Comparison of ENCODE assay signal across 12 cellular contexts in genomic region chr9:115369322-115369957, GRCh38.
DNase-seq lines count a peak whose midpoint lies in the region; TF ChIP-seq lines count a peak whose summit lies in the region.
"Had no signal": no experiment of that assay in that cellular context is flagged by ENCODE, and none has a peak within 500 bp of the region (broad histone marks: within the 10 kb centered on the region; RNA-seq: fewer than 3 reads in every experiment).

No MANE protein-coding gene starts in this region.

- WGBS in mesendoderm (ENCODE audit: extremely low coverage, insufficient coverage, low lambda C conversion rate), result no CpG with 5 or more reads among the region's 5 CpGs
- 55 to 71% (median 58%) methylated on average over 5 of the region's 5 CpGs for WGBS in stomach, 5 donors

- TF ChIP-seq POLR2A in stomach (IDR thresholded peaks at IDR 0.05), result no peak

- H3K18ac ChIP-seq in mesendoderm (ENCODE audit: low read length), result peak overlapping the region; percentile 80

- H4K8ac ChIP-seq in mesendoderm (ENCODE audit: low read depth, low read length), result no peak overlapping the region

- H3K27me3 ChIP-seq in mesendoderm (ENCODE audit: insufficient read depth, low read length, poor library complexity) (no peaks in the 10 kb centered on the region), stomach (no peaks in the 10 kb centered on the region)

- H3K23ac ChIP-seq in mesendoderm (ENCODE audit: low read length), result no peak overlapping the region

- H3K9me3 ChIP-seq in stomach, result no peaks in the 10 kb centered on the region

- no peak for TF ChIP-seq EP300 in stomach (IDR thresholded peaks at IDR 0.05)

- intact Hi-C loops in stomach (cut with DNase I; ENCODE audit: low total_unique reads), result no loop called here

- H3K36me3 ChIP-seq in mesendoderm (ENCODE audit: control insufficient read depth, insufficient read depth, low read length) (no peaks in the 10 kb centered on the region), stomach (no peaks in the 10 kb centered on the region)

- H4K5ac ChIP-seq in mesendoderm (ENCODE audit: low read length), result no peak overlapping the region

- no peak overlapping the region for H2BK5ac ChIP-seq in mesendoderm (ENCODE audit: low read length)

- peak overlapping the region; percentile 96 for H2BK15ac ChIP-seq in mesendoderm (replicated peaks; ENCODE audit: low read depth)

- H3K56ac ChIP-seq in mesendoderm (ENCODE audit: low read length), result no peak overlapping the region

- H3K4me1 ChIP-seq in mesendoderm (ENCODE audit: control insufficient read depth, low read depth, low read length), result peaks cover 9% of the 10 kb centered on the region
- peaks cover 0 to 22% (median 4%) of the 10 kb centered on the region in 4 donors for H3K4me1 ChIP-seq in stomach

- H2AK5ac ChIP-seq in mesendoderm (ENCODE audit: low read length), result no peak overlapping the region

- H3K79me2 ChIP-seq in mesendoderm (ENCODE audit: control insufficient read depth, insufficient read depth, low read length), result no peaks in the 10 kb centered on the region

- H3K9ac ChIP-seq in mesendoderm (ENCODE audit: low read length), result no peak overlapping the region

- H3K4ac ChIP-seq in mesendoderm (ENCODE audit: low read depth, low read length), result peak overlapping the region; percentile 79

- no peaks in the 10 kb centered on the region for H3K79me1 ChIP-seq in mesendoderm (ENCODE audit: low read length)

- DNase-seq in COR-L47 (lab: John Stamatoyannopoulos, UW) (peak; percentile 72), NCI-H226 (peak; percentile 49), cerebellum (ENCODE audit: low spot score) (peak; percentile 67), mesendoderm (no peak), DMS79 treated with DMSO at 0.1 percent for 48 hours (lab: John Stamatoyannopoulos, UW) (no peak), stomach (no peak), DMS114 treated with DMSO at 0.1 percent for 48 hours (lab: John Stamatoyannopoulos, UW; ENCODE audit: unreplicated experiment) (no peak)
- no peak for DNase-seq in activated CD8-positive, alpha-beta memory T cell treated with anti-CD3 and anti-CD28 coated beads, Interleukin-2, amount 50 U/mL, for 4 hours
- DNase-seq: Calu3, cortex of kidney, NCI-H526, T-helper 2 cell had no signal

- H3K4me2 ChIP-seq in mesendoderm (ENCODE audit: low read length), result no peak overlapping the region

- no peak for TF ChIP-seq CTCF in stomach (IDR thresholded peaks at IDR 0.05)

- H3K27ac ChIP-seq in mesendoderm (ENCODE audit: low read depth, low read length) (no peak overlapping the region), stomach (peak overlapping the region in 1 of 5 donors; percentile 60)

- H2BK120ac ChIP-seq in mesendoderm (ENCODE audit: low read depth, low read length), result no peak overlapping the region

- H3K4me3 ChIP-seq in mesendoderm (ENCODE audit: low read length) (no peak overlapping the region), stomach (no peak overlapping the region)

Comparison
In these comparisons a context has a peak if more than half of its experiments do, and no peak if none do; other contexts are left out.
1. DNase-seq: peak in COR-L47 (single experiment), NCI-H226 (single experiment) and cerebellum (single experiment); none in mesendoderm (single experiment), DMS79 treated with DMSO at 0.1 percent for 48 hours (single experiment), activated CD8-positive, alpha-beta memory T cell treated with anti-CD3 and anti-CD28 coated beads, Interleukin-2, amount 50 U/mL, for 4 hours (single experiment), stomach (single experiment) and DMS114 treated with DMSO at 0.1 percent for 48 hours (single experiment).